ENCODE assay signal across 13 cellular contexts in genomic region chr7:140263277-140263676, GRCh38.
DNase-seq lines count a peak whose midpoint lies in the region; ATAC-seq lines count a peak whose summit lies in the region.
"Had no signal": no experiment of that assay in that cellular context is flagged by ENCODE, and none has a peak within 500 bp of the region (broad histone marks: within the 10 kb centered on the region; RNA-seq: fewer than 3 reads in every experiment).

No MANE protein-coding gene starts in this region.

- H3K4me3 Mint-ChIP-seq in T-helper 1 cell treated with Interleukin-12 subunit alpha and Interleukin-12 subunit beta and Interleukin-4 antibody, amounts not matched to agents 30 μg/mL and 1 μg/mL, for 36 hours = peak overlapping the region; percentile 52
- peak overlapping the region; percentile 50 for H3K4me3 Mint-ChIP-seq in activated naive CD8-positive, alpha-beta T cell treated with anti-CD3 and anti-CD28 coated beads, Interleukin-2, amount 10 ng/mL, durations not matched to agents 7 days and 5 days

- peaks cover 4% of the 10 kb centered on the region for H3K36me3 Mint-ChIP-seq in T-helper 1 cell treated with Interleukin-12 subunit alpha and Interleukin-12 subunit beta and Interleukin-4 antibody, amounts not matched to agents 30 μg/mL and 1 μg/mL, for 36 hours (ENCODE audit: low read depth)
- peaks cover 4% of the 10 kb centered on the region for H3K36me3 Mint-ChIP-seq in activated naive CD8-positive, alpha-beta T cell treated with anti-CD3 and anti-CD28 coated beads, Interleukin-2, amount 10 ng/mL, durations not matched to agents 7 days and 5 days

- peak; percentile 26 for DNase-seq in stimulated activated CD4-positive, alpha-beta T cell treated with anti-CD3 and anti-CD28 coated beads, Interleukin-15, amount 100 ng/mL, for 24 hours
- DNase-seq in stimulated activated CD4-positive, alpha-beta T cell treated with anti-CD3 and anti-CD28 coated beads, Interleukin-4, amount 100 ng/mL, for 1 hour = no peak
- DNase-seq in activated naive CD8-positive, alpha-beta T cell treated with anti-CD3 and anti-CD28 coated beads, Interleukin-2, amount 10 ng/mL, durations not matched to agents 7 days and 5 days = no peak
- peak; percentile 27 for DNase-seq in stimulated activated naive CD8-positive, alpha-beta T cell treated with anti-CD3 and anti-CD28 coated beads, Interleukin-15, Interleukin-2, amounts not matched to agents 100 U/mL and 50 U/mL, for 24 hours
- DNase-seq in D341Med (ENCODE audit: low spot score) (no peak), NCI-H69 (lab: John Stamatoyannopoulos, UW) (no peak), NCI-H2227 treated with DMSO at 0.1 percent for 48 hours (lab: John Stamatoyannopoulos, UW) (no peak)
- DNase-seq: NCI-H1105; NCI-H226; PC-3; stimulated activated CD4-positive, alpha-beta T cell treated with anti-CD3 and anti-CD28 coated beads, Interleukin-12 subunit alpha, Interleukin-12 subunit beta, amount 100 ng/mL, for 4 hours had no signal

- H3K4me1 Mint-ChIP-seq in T-helper 1 cell treated with Interleukin-12 subunit alpha and Interleukin-12 subunit beta and Interleukin-4 antibody, amounts not matched to agents 30 μg/mL and 1 μg/mL, for 36 hours (ENCODE audit: low read depth) = peaks cover 57% of the 10 kb centered on the region
- H3K4me1 Mint-ChIP-seq in activated naive CD8-positive, alpha-beta T cell treated with anti-CD3 and anti-CD28 coated beads, Interleukin-2, amount 10 ng/mL, durations not matched to agents 7 days and 5 days = peaks cover 41% of the 10 kb centered on the region

- H3K27ac Mint-ChIP-seq in T-helper 1 cell treated with Interleukin-12 subunit alpha and Interleukin-12 subunit beta and Interleukin-4 antibody, amounts not matched to agents 30 μg/mL and 1 μg/mL, for 36 hours = peak overlapping the region; percentile 89
- peak overlapping the region; percentile 94 for H3K27ac Mint-ChIP-seq in activated naive CD8-positive, alpha-beta T cell treated with anti-CD3 and anti-CD28 coated beads, Interleukin-2, amount 10 ng/mL, durations not matched to agents 7 days and 5 days

- POLR2A ChIA-PET in activated naive CD8-positive, alpha-beta T cell treated with anti-CD3 and anti-CD28 coated beads, Interleukin-2, amount 10 ng/mL, durations not matched to agents 7 days and 5 days (lab: Charles Lee) = interaction anchor here (0.5 to 3.4 kb wide), 10 partner anchors 10 to 1820 kb away, joined by 3 to 23 read pairs (median 4); partner anchors contain the start of genes KDM7A and PARP12

- ATAC-seq in activated naive CD8-positive, alpha-beta T cell treated with anti-CD3 and anti-CD28 coated beads, Interleukin-2, amount 10 ng/mL, durations not matched to agents 7 days and 5 days (ENCODE audit: low read depth) = peak; percentile 96
- peak; percentile 60 for ATAC-seq in stimulated activated naive CD8-positive, alpha-beta T cell treated with anti-CD3 and anti-CD28 coated beads, Interleukin-15, Interleukin-2, amounts not matched to agents 100 U/mL and 50 U/mL, for 24 hours
- ATAC-seq: GM12878, PC-3 had no signal

- H3K9me3 Mint-ChIP-seq in T-helper 1 cell treated with Interleukin-12 subunit alpha and Interleukin-12 subunit beta and Interleukin-4 antibody, amounts not matched to agents 30 μg/mL and 1 μg/mL, for 36 hours = no peaks in the 10 kb centered on the region
- no peaks in the 10 kb centered on the region for H3K9me3 Mint-ChIP-seq in activated naive CD8-positive, alpha-beta T cell treated with anti-CD3 and anti-CD28 coated beads, Interleukin-2, amount 10 ng/mL, durations not matched to agents 7 days and 5 days

- H3K27me3 Mint-ChIP-seq in T-helper 1 cell treated with Interleukin-12 subunit alpha and Interleukin-12 subunit beta and Interleukin-4 antibody, amounts not matched to agents 30 μg/mL and 1 μg/mL, for 36 hours (ENCODE audit: low read depth) = peaks cover under 1% of the 10 kb centered on the region
- no peaks in the 10 kb centered on the region for H3K27me3 Mint-ChIP-seq in activated naive CD8-positive, alpha-beta T cell treated with anti-CD3 and anti-CD28 coated beads, Interleukin-2, amount 10 ng/mL, durations not matched to agents 7 days and 5 days

Comparison
In these comparisons a context has a peak if more than half of its experiments do, and no peak if none do; other contexts are left out.
1. DNase-seq: peak in stimulated activated CD4-positive, alpha-beta T cell treated with anti-CD3 and anti-CD28 coated beads, Interleukin-15, amount 100 ng/mL, for 24 hours (single experiment) and stimulated activated naive CD8-positive, alpha-beta T cell treated with anti-CD3 and anti-CD28 coated beads, Interleukin-15, Interleukin-2, amounts not matched to agents 100 U/mL and 50 U/mL, for 24 hours (single experiment); none in stimulated activated CD4-positive, alpha-beta T cell treated with anti-CD3 and anti-CD28 coated beads, Interleukin-4, amount 100 ng/mL, for 1 hour (single experiment), activated naive CD8-positive, alpha-beta T cell treated with anti-CD3 and anti-CD28 coated beads, Interleukin-2, amount 10 ng/mL, durations not matched to agents 7 days and 5 days (single experiment), D341Med (single experiment), NCI-H69 (single experiment) and NCI-H2227 treated with DMSO at 0.1 percent for 48 hours (single experiment).